Comparison of ENCODE assay signal across 15 cellular contexts in genomic region chr20:32841632-32842031, GRCh38. TPM values are rescaled to one million over a fixed set of nuclear protein-coding genes. Genes with fewer than 3 reads are reported as not detected.
A peak's percentile ranks its signal among the peaks of the same experiment; 100 is the strongest.
DNase-seq lines count a peak whose midpoint lies in the region; ATAC-seq and TF ChIP-seq lines count a peak whose summit lies in the region.
"Had no signal": no experiment of that assay in that cellular context is flagged by ENCODE, and none has a peak within 500 bp of the region (broad histone marks: within the 10 kb centered on the region; RNA-seq: fewer than 3 reads in every experiment).

No MANE protein-coding gene starts in this region.

- CTCF ChIA-PET in activated naive CD4-positive, alpha-beta T cell treated with anti-CD3 and anti-CD28 coated beads for 36 hours (lab: Charles Lee) = interaction anchor here (0.6 to 1.0 kb wide), 2 partner anchors 64 to 80 kb away, joined by 3 read pairs; no protein-coding TSS in a partner anchor

- ATAC-seq in activated naive CD4-positive, alpha-beta T cell treated with anti-CD3 and anti-CD28 coated beads, Interleukin-2, amount 50 U/mL, for 72 hours = no peak
- no peak for ATAC-seq in stimulated activated naive CD8-positive, alpha-beta T cell treated with anti-CD3 and anti-CD28 coated beads, Interleukin-15, Interleukin-2, amounts not matched to agents 100 U/mL and 50 U/mL, for 24 hours
- no peak for ATAC-seq in GM19397 (IDR thresholded peaks at IDR 0.05; ENCODE audit: unreplicated experiment)

- no peaks in the 10 kb centered on the region for H3K27me3 Mint-ChIP-seq in activated naive CD4-positive, alpha-beta T cell treated with anti-CD3 and anti-CD28 coated beads for 36 hours (ENCODE audit: low read depth)
- H3K27me3 Mint-ChIP-seq in stimulated activated naive CD8-positive, alpha-beta T cell treated with anti-CD3 and anti-CD28 coated beads, Interleukin-15, Interleukin-2, amounts not matched to agents 100 ng/mL and 50 ng/mL, for 24 hours = no peaks in the 10 kb centered on the region
- H3K27me3 Mint-ChIP-seq in endothelial cell (ENCODE audit: unreplicated experiment) = peaks cover 4% of the 10 kb centered on the region

- DNase-seq in activated naive CD4-positive, alpha-beta T cell treated with anti-CD3 and anti-CD28 coated beads for 36 hours = no peak
- no peak for DNase-seq in activated naive CD4-positive, alpha-beta T cell treated with anti-CD3 and anti-CD28 coated beads, Interleukin-2, amount 50 U/mL, for 72 hours (ENCODE audit: low spot score in 2 of 2)
- DNase-seq in stimulated activated naive CD8-positive, alpha-beta T cell treated with anti-CD3 and anti-CD28 coated beads, Interleukin-15, Interleukin-2, amounts not matched to agents 100 U/mL and 50 U/mL, for 24 hours = no peak
- DNase-seq in endothelial cell (ENCODE audit: low spot score) (no peak), midbrain (lab: John Stamatoyannopoulos, UW) (no peak)
- DNase-seq: NCI-H1048, NCI-H146, NCI-H2081, NCI-H748 treated with DMSO at 0.1 percent for 48 hours, RPMI8226 had no signal

- H3K4me1 Mint-ChIP-seq in activated naive CD4-positive, alpha-beta T cell treated with anti-CD3 and anti-CD28 coated beads for 36 hours (ENCODE audit: low read depth) = peaks cover 51% of the 10 kb centered on the region
- peaks cover 26% of the 10 kb centered on the region for H3K4me1 Mint-ChIP-seq in stimulated activated naive CD8-positive, alpha-beta T cell treated with anti-CD3 and anti-CD28 coated beads, Interleukin-15, Interleukin-2, amounts not matched to agents 100 ng/mL and 50 ng/mL, for 24 hours (ENCODE audit: low read depth)
- H3K4me1 Mint-ChIP-seq in endothelial cell (ENCODE audit: unreplicated experiment) = peaks cover 6% of the 10 kb centered on the region

- no peaks in the 10 kb centered on the region for H3K9me3 Mint-ChIP-seq in activated naive CD4-positive, alpha-beta T cell treated with anti-CD3 and anti-CD28 coated beads for 36 hours
- no peaks in the 10 kb centered on the region for H3K9me3 Mint-ChIP-seq in activated naive CD4-positive, alpha-beta T cell treated with anti-CD3 and anti-CD28 coated beads, Interleukin-2, amount 50 U/mL, for 72 hours
- H3K9me3 Mint-ChIP-seq in stimulated activated naive CD8-positive, alpha-beta T cell treated with anti-CD3 and anti-CD28 coated beads, Interleukin-15, Interleukin-2, amounts not matched to agents 100 ng/mL and 50 ng/mL, for 24 hours = no peaks in the 10 kb centered on the region
- no peaks in the 10 kb centered on the region for H3K9me3 Mint-ChIP-seq in endothelial cell (ENCODE audit: unreplicated experiment)

- H3K27ac Mint-ChIP-seq in activated naive CD4-positive, alpha-beta T cell treated with anti-CD3 and anti-CD28 coated beads for 36 hours = peak overlapping the region; percentile 51
- peak overlapping the region in 1 of 2 donors; percentile 37 for H3K27ac Mint-ChIP-seq in activated naive CD4-positive, alpha-beta T cell treated with anti-CD3 and anti-CD28 coated beads, Interleukin-2, amount 50 U/mL, for 72 hours
- H3K27ac Mint-ChIP-seq in stimulated activated naive CD8-positive, alpha-beta T cell treated with anti-CD3 and anti-CD28 coated beads, Interleukin-15, Interleukin-2, amounts not matched to agents 100 ng/mL and 50 ng/mL, for 24 hours = peak overlapping the region; percentile 28
- no peak overlapping the region for H3K27ac Mint-ChIP-seq in endothelial cell (ENCODE audit: unreplicated experiment)

- intact Hi-C loops in activated naive CD4-positive, alpha-beta T cell treated with anti-CD3 and anti-CD28 coated beads for 36 hours (cut with micrococcal nuclease) = no loop called here

- no peak for TF ChIP-seq CTCF in endothelial cell (IDR thresholded peaks at IDR 0.05; ENCODE audit: unreplicated experiment)

- no peak overlapping the region for H3K4me3 Mint-ChIP-seq in activated naive CD4-positive, alpha-beta T cell treated with anti-CD3 and anti-CD28 coated beads for 36 hours
- H3K4me3 Mint-ChIP-seq in stimulated activated naive CD8-positive, alpha-beta T cell treated with anti-CD3 and anti-CD28 coated beads, Interleukin-15, Interleukin-2, amounts not matched to agents 100 ng/mL and 50 ng/mL, for 24 hours = no peak overlapping the region
- H3K4me3 Mint-ChIP-seq in endothelial cell (ENCODE audit: unreplicated experiment) = peak overlapping the region; percentile 81

- H3K36me3 Mint-ChIP-seq in activated naive CD4-positive, alpha-beta T cell treated with anti-CD3 and anti-CD28 coated beads for 36 hours (ENCODE audit: low read depth) = peaks cover 51% of the 10 kb centered on the region
- peaks cover 4 to 32% of the 10 kb centered on the region in 2 donors for H3K36me3 Mint-ChIP-seq in activated naive CD4-positive, alpha-beta T cell treated with anti-CD3 and anti-CD28 coated beads, Interleukin-2, amount 50 U/mL, for 72 hours
- peaks cover 69% of the 10 kb centered on the region for H3K36me3 Mint-ChIP-seq in stimulated activated naive CD8-positive, alpha-beta T cell treated with anti-CD3 and anti-CD28 coated beads, Interleukin-15, Interleukin-2, amounts not matched to agents 100 ng/mL and 50 ng/mL, for 24 hours (ENCODE audit: low read depth)
- peaks cover 26% of the 10 kb centered on the region for H3K36me3 Mint-ChIP-seq in endothelial cell (ENCODE audit: low read depth, unreplicated experiment)

RNA-seq across cellular contexts. Expression of gene EFCAB8, which starts 17.1 kb away (rescaled TPM):
- total RNA-seq in activated naive CD4-positive, alpha-beta T cell treated with anti-CD3 and anti-CD28 coated beads for 36 hours = under 1 TPM; 0.45 to 0.57 TPM
- total RNA-seq in activated naive CD4-positive, alpha-beta T cell treated with anti-CD3 and anti-CD28 coated beads, Interleukin-2, amount 50 U/mL, for 72 hours = under 1 TPM; 0.52 to 0.70 TPM
- 1.1 TPM for total RNA-seq in endothelial cell (ENCODE audit: unreplicated experiment)
- total RNA-seq: A673, MCF 10A, NCI-H460 had no signal

RNA-seq across cellular contexts. Expression of gene MAPRE1, which starts 21.9 kb away (rescaled TPM):
- 100 to 1,000 TPM; 119 to 127 TPM for total RNA-seq in activated naive CD4-positive, alpha-beta T cell treated with anti-CD3 and anti-CD28 coated beads for 36 hours
- total RNA-seq in activated naive CD4-positive, alpha-beta T cell treated with anti-CD3 and anti-CD28 coated beads, Interleukin-2, amount 50 U/mL, for 72 hours = 100 to 1,000 TPM; 106 to 142 TPM
- total RNA-seq in endothelial cell (ENCODE audit: unreplicated experiment) = 131 TPM
